In the genomic region with DNA sequence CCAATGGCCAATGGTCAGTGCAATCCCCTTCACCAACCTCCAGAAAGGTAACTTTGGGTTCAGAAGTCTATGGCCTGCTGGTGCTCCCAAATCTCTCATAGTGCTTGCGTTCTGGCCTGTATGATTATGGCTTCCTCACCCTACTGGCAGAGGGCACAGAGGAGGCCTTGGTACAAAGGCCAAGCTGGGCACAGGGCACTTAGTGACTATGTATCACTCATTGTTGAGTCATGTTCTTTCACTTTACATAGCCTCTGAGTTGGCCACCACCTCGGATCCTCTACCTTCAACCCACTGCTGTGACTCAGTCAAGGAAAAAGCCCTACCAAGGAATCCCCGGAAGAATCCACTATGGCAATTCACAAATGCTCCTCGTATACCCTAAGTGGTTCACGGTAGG, we compare ENCODE assay signal across 1 cellular context.
TF ChIP-seq lines count a peak whose summit lies in the region.

No MANE protein-coding gene starts in this region.

TF ChIP-seq in IMR-90, 13 proteins besides CTCF, POLR2A, EP300 and RAD21:
- TF ChIP-seq FOS (IDR thresholded peaks at IDR 0.05; ENCODE audit: low read depth, low read length) (no peak), CEBPB (IDR thresholded peaks at IDR 0.05; ENCODE audit: low read depth, low read length) (no peak), NFE2L2 (IDR thresholded peaks at IDR 0.05; ENCODE audit: low read depth, low read length) (no peak), MXI1 (IDR thresholded peaks at IDR 0.05; ENCODE audit: borderline replicate concordance, low read depth, low read length) (no peak), CHD1 (IDR thresholded peaks at IDR 0.05; ENCODE audit: low read depth, low read length) (no peak), RFX5 (IDR thresholded peaks at IDR 0.05; ENCODE audit: low read depth, low read length) (no peak), RCOR1 (IDR thresholded peaks at IDR 0.05; ENCODE audit: insufficient replicate concordance, low read length) (no peak), MAFK (IDR thresholded peaks at IDR 0.05; ENCODE audit: low read depth, low read length) (no peak), SMC3 (IDR thresholded peaks at IDR 0.05; ENCODE audit: low read depth, low read length) (no peak), MAZ (IDR thresholded peaks at IDR 0.05; ENCODE audit: borderline replicate concordance, low read depth, low read length) (no peak), BHLHE40 (IDR thresholded peaks at IDR 0.05; ENCODE audit: low read depth, low read length) (no peak)
- TF ChIP-seq, protein P1, sequence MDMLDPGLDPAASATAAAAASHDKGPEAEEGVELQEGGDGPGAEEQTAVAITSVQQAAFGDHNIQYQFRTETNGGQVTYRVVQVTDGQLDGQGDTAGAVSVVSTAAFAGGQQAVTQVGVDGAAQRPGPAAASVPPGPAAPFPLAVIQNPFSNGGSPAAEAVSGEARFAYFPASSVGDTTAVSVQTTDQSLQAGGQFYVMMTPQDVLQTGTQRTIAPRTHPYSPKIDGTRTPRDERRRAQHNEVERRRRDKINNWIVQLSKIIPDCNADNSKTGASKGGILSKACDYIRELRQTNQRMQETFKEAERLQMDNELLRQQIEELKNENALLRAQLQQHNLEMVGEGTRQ (IDR thresholded peaks at IDR 0.05; ENCODE audit: low read depth, low read length), result no peak
- TF ChIP-seq, protein P2, sequence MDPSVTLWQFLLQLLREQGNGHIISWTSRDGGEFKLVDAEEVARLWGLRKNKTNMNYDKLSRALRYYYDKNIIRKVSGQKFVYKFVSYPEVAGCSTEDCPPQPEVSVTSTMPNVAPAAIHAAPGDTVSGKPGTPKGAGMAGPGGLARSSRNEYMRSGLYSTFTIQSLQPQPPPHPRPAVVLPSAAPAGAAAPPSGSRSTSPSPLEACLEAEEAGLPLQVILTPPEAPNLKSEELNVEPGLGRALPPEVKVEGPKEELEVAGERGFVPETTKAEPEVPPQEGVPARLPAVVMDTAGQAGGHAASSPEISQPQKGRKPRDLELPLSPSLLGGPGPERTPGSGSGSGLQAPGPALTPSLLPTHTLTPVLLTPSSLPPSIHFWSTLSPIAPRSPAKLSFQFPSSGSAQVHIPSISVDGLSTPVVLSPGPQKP (IDR thresholded peaks at IDR 0.05; ENCODE audit: borderline replicate concordance, low read depth, low read length), result no peak
